ENCODE assay signal across 14 cellular contexts in genomic region chr4:93617596-93617995, GRCh38.
"Had no signal": no experiment of that assay in that cellular context is flagged by ENCODE, and none has a peak within 500 bp of the region (broad histone marks: within the 10 kb centered on the region; RNA-seq: fewer than 3 reads in every experiment).

No MANE protein-coding gene starts in this region.

- H3K27ac Mint-ChIP-seq: activated B cell treated with CpG ODN at 0.5 μM for 24 hours; activated CD4-positive, alpha-beta T cell treated with anti-CD3 and anti-CD28 coated beads, Interleukin-2, amount 10 ng/mL, durations not matched to agents 24 days and 14 days; activated naive CD4-positive, alpha-beta T cell treated with anti-CD3 and anti-CD28 coated beads, Interleukin-2, amount 50 U/mL, for 24 hours; activated T-helper 2 cell treated with anti-CD3 and anti-CD28 coated beads, Interferon-gamma antibody, Interleukin-2, Interleukin-4, amounts not matched to agents 10 μg/mL and 5 μg/mL and 100 μg/mL, durations not matched to agents 14 hours and 24 hours and 36 hours; brain; stimulated activated naive CD8-positive, alpha-beta T cell treated with anti-CD3 and anti-CD28 coated beads, Interleukin-15, amount 100 ng/mL, for 72 hours; T-helper 1 cell treated with Interleukin-12 subunit alpha and Interleukin-12 subunit beta and Interleukin-4 antibody, amounts not matched to agents 30 μg/mL and 1 μg/mL, for 36 hours had no signal

- H3K36me3 ChIP-seq: heart left ventricle, right atrium auricular region, thoracic aorta had no signal

- H3K9me3 Mint-ChIP-seq: activated B cell treated with CpG ODN at 0.5 μM for 24 hours; activated naive CD4-positive, alpha-beta T cell treated with anti-CD3 and anti-CD28 coated beads, Interleukin-2, amount 50 U/mL, for 24 hours; T-helper 1 cell treated with Interleukin-12 subunit alpha and Interleukin-12 subunit beta and Interleukin-4 antibody, amounts not matched to agents 30 μg/mL and 1 μg/mL, for 36 hours had no signal

- H3K36me3 Mint-ChIP-seq: activated naive CD4-positive, alpha-beta T cell treated with anti-CD3 and anti-CD28 coated beads, Interleukin-2, amount 50 U/mL, for 24 hours; brain had no signal

- DNase-seq: activated B cell treated with CpG ODN at 0.5 μM for 24 hours; activated CD4-positive, alpha-beta T cell treated with anti-CD3 and anti-CD28 coated beads, Interleukin-2, amount 10 ng/mL, durations not matched to agents 24 days and 14 days; amniotic stem cell; heart left ventricle; posterior cingulate gyrus; stimulated activated CD4-positive, alpha-beta T cell treated with anti-CD3 and anti-CD28 coated beads, Interleukin-4, amount 100 ng/mL, for 4 hours; stimulated activated naive CD8-positive, alpha-beta T cell treated with anti-CD3 and anti-CD28 coated beads, Interleukin-15, amount 100 ng/mL, for 72 hours had no signal

- H3K4me3 Mint-ChIP-seq: activated B cell treated with CpG ODN at 0.5 μM for 24 hours; activated CD4-positive, alpha-beta T cell treated with anti-CD3 and anti-CD28 coated beads, Interleukin-2, amount 10 ng/mL, durations not matched to agents 24 days and 14 days; activated naive CD4-positive, alpha-beta T cell treated with anti-CD3 and anti-CD28 coated beads, Interleukin-2, amount 50 U/mL, for 24 hours; brain; stimulated activated naive CD8-positive, alpha-beta T cell treated with anti-CD3 and anti-CD28 coated beads, Interleukin-15, amount 100 ng/mL, for 72 hours; T-helper 1 cell treated with Interleukin-12 subunit alpha and Interleukin-12 subunit beta and Interleukin-4 antibody, amounts not matched to agents 30 μg/mL and 1 μg/mL, for 36 hours had no signal

- H3K27me3 Mint-ChIP-seq: activated B cell treated with CpG ODN at 0.5 μM for 24 hours; activated CD4-positive, alpha-beta T cell treated with anti-CD3 and anti-CD28 coated beads, Interleukin-2, amount 10 ng/mL, durations not matched to agents 24 days and 14 days; activated naive CD4-positive, alpha-beta T cell treated with anti-CD3 and anti-CD28 coated beads, Interleukin-2, amount 50 U/mL, for 24 hours; brain; stimulated activated naive CD8-positive, alpha-beta T cell treated with anti-CD3 and anti-CD28 coated beads, Interleukin-15, amount 100 ng/mL, for 72 hours had no signal

- H3K4me1 ChIP-seq: heart left ventricle, right atrium auricular region had no signal

- H3K27ac ChIP-seq: heart left ventricle, right atrium auricular region, skin epidermis, thoracic aorta had no signal

- H3K4me1 Mint-ChIP-seq: activated B cell treated with CpG ODN at 0.5 μM for 24 hours; activated CD4-positive, alpha-beta T cell treated with anti-CD3 and anti-CD28 coated beads, Interleukin-2, amount 10 ng/mL, durations not matched to agents 24 days and 14 days; activated naive CD4-positive, alpha-beta T cell treated with anti-CD3 and anti-CD28 coated beads, Interleukin-2, amount 50 U/mL, for 24 hours; stimulated activated naive CD8-positive, alpha-beta T cell treated with anti-CD3 and anti-CD28 coated beads, Interleukin-15, amount 100 ng/mL, for 72 hours had no signal

- H3K27me3 ChIP-seq: heart left ventricle, right atrium auricular region had no signal

- H3K9me3 ChIP-seq: heart left ventricle, right atrium auricular region, thoracic aorta had no signal

- H3K4me3 ChIP-seq: heart left ventricle, right atrium auricular region, skin epidermis, thoracic aorta had no signal
